In the genomic region with DNA sequence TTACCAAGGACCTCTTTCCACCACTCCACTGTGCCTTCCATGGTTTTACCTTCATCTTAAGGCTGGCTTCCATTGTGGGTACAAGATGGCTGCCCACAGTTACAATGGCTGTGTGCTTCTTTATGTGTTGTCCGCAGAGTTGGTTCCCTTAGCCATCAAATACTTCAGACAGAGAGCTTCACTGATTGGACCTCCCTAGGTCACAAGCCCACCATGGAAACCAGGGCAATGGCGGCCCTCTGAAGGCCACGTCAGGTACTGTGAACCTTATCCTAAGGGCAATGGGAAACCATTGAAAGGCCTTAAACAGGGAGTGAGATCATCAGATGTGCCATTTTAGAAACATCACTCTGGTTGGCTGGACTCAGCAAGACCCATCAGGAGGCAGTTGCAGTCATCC, we compare ENCODE assay signal across 19 cellular contexts. TPM values are rescaled to one million over a fixed set of nuclear protein-coding genes. Genes with fewer than 3 reads are reported as not detected.
DNase-seq lines count a peak whose midpoint lies in the region; ATAC-seq and TF ChIP-seq lines count a peak whose summit lies in the region.
"Had no signal": no experiment of that assay in that cellular context is flagged by ENCODE, and none has a peak within 500 bp of the region (broad histone marks: within the 10 kb centered on the region; RNA-seq: fewer than 3 reads in every experiment).

No MANE protein-coding gene starts in this region.

- TF ChIP-seq POLR2A in IMR-90 (IDR thresholded peaks at IDR 0.05; ENCODE audit: low read depth, low read length): no peak

- H4K91ac ChIP-seq in IMR-90 (ENCODE audit: insufficient read depth, low read depth, low read length): no peak overlapping the region

- intact Hi-C loops in IMR-90 (cut with micrococcal nuclease): no loop called here

- POLR2A ChIA-PET in IMR-90 (lab: Charles Lee; ENCODE audit: unreplicated experiment): no interaction called here

- no peak overlapping the region for H3K4me3 Mint-ChIP-seq in endodermal cell
- H3K4me3 Mint-ChIP-seq in nephron: no peak overlapping the region

- 0 out of 2 replicates have a peak overlapping the region, but pooled peaks have one; percentile 24 for H2BK120ac ChIP-seq in IMR-90 (ENCODE audit: low read depth, low read length)

- H3K4me2 ChIP-seq in IMR-90 (ENCODE audit: low read depth, low read length): no peak overlapping the region

- H3K18ac ChIP-seq in IMR-90 (ENCODE audit: low read depth, low read length): no peak overlapping the region

- no peak overlapping the region; the same call in 1 of the 2 replicates for H2BK20ac ChIP-seq in IMR-90 (ENCODE audit: low read depth, low read length)

- H3K56ac ChIP-seq in IMR-90 (ENCODE audit: extremely low read depth, insufficient read depth, low read length): no peak overlapping the region

- H3K9ac ChIP-seq in IMR-90 (ENCODE audit: low read depth, low read length) (no peak overlapping the region), endodermal cell (ENCODE audit: extremely low read depth, low read length, poor library complexity, severe bottlenecking) (no peak overlapping the region)

- TF ChIP-seq CTCF in IMR-90 (conservative IDR thresholded peaks at IDR 0.05; ENCODE audit: low read depth, low read length): no peak
- peak; percentile 16 for TF ChIP-seq CTCF in endodermal cell (conservative IDR thresholded peaks at IDR 0.05)
- TF ChIP-seq CTCF in nephron (IDR thresholded peaks at IDR 0.05; ENCODE audit: unreplicated experiment in 3 of 3): no peak

- H3K36me3 Mint-ChIP-seq in endodermal cell (ENCODE audit: low read depth): peaks cover 1% of the 10 kb centered on the region
- H3K36me3 Mint-ChIP-seq in nephron (ENCODE audit: low read depth): no peaks in the 10 kb centered on the region

- H3K9me1 ChIP-seq in IMR-90 (ENCODE audit: insufficient read depth, low read length): peaks cover 27% of the 10 kb centered on the region

- H4K20me1 ChIP-seq in IMR-90 (ENCODE audit: insufficient read depth, low read length): no peaks in the 10 kb centered on the region

- H3K23ac ChIP-seq in IMR-90 (ENCODE audit: low read depth, low read length): no peak overlapping the region

- DNase-seq in IMR-90: no peak
- DNase-seq in endodermal cell: no peak
- no peak for DNase-seq in NCI-H2081 (lab: John Stamatoyannopoulos, UW)
- no peak for DNase-seq in RKO (ENCODE audit: low spot score)
- DNase-seq in hypothalamus (lab: John Stamatoyannopoulos, UW): no peak
- DNase-seq: AML-193; CD4-positive, alpha-beta T cell; DMS153; DMS79; GDM1; HCEC 1CT had no signal

- no peak overlapping the region for H3K4ac ChIP-seq in IMR-90 (ENCODE audit: low read depth, low read length)

- H3K27ac Mint-ChIP-seq in endodermal cell (no peak overlapping the region), nephron (peak overlapping the region; percentile 3 to 84 (median 10))
- H3K27ac Mint-ChIP-seq: CD4-positive, alpha-beta T cell had no signal

- ATAC-seq in IMR-90 (ENCODE audit: low read depth): no peak
- no peak for ATAC-seq in GM21737 (IDR thresholded peaks at IDR 0.05; ENCODE audit: unreplicated experiment)
- ATAC-seq: K562 had no signal

- peak overlapping the region; percentile 13; the same call in 1 of the 2 replicates for H2AK5ac ChIP-seq in IMR-90 (ENCODE audit: low read depth, low read length)

- CTCF ChIA-PET in IMR-90 (lab: Yijun Ruan, JAX): no interaction called here

- no peaks in the 10 kb centered on the region for H3K27me3 ChIP-seq in IMR-90 (ENCODE audit: control insufficient read depth, insufficient read depth, low read length)
- H3K27me3 ChIP-seq in endodermal cell (ENCODE audit: control insufficient read depth, insufficient read depth, low read length, poor library complexity, severe bottlenecking): peaks cover 1% of the 10 kb centered on the region

- TF ChIP-seq RAD21 in IMR-90 (IDR thresholded peaks at IDR 0.05; ENCODE audit: low read length): no peak

- no peak overlapping the region; the same call in 2 of the 3 replicates for H2BK15ac ChIP-seq in IMR-90 (ENCODE audit: low read depth, low read length)

- H3K36me3 ChIP-seq in IMR-90 (ENCODE audit: control insufficient read depth, insufficient read depth, low read length): no peaks in the 10 kb centered on the region
- peaks cover 3% of the 10 kb centered on the region for H3K36me3 ChIP-seq in endodermal cell (ENCODE audit: control insufficient read depth, insufficient read depth, low read length)

- in situ Hi-C loops in IMR-90 (cut with MboI; ENCODE audit: low sequenced_read_pairs): no loop called here

- H4K8ac ChIP-seq in IMR-90 (ENCODE audit: low read depth in 2 of 2, low read length in 2 of 2): no peak overlapping the region

- no peak overlapping the region for H3K14ac ChIP-seq in IMR-90 (replicated peaks; ENCODE audit: low read depth, low read length)

- peaks cover 15 to 26% of the 10 kb centered on the region in 2 experiments; a peak in 3 of 4 replicates for H3K79me1 ChIP-seq in IMR-90 (ENCODE audit: low read depth in 1 of 2, low read length in 2 of 2)

- H3K27ac ChIP-seq in IMR-90 (ENCODE audit: insufficient read depth, low read length) (no peak overlapping the region), endodermal cell (ENCODE audit: low read depth, low read length) (no peak overlapping the region)
- H3K27ac ChIP-seq: C4-2B, HL-60 had no signal

- H3K9me3 Mint-ChIP-seq in endodermal cell: no peaks in the 10 kb centered on the region
- no peaks in the 10 kb centered on the region for H3K9me3 Mint-ChIP-seq in nephron
- H3K9me3 Mint-ChIP-seq: CD4-positive, alpha-beta T cell had no signal

- no peak overlapping the region for H2BK5ac ChIP-seq in IMR-90 (ENCODE audit: low read depth, low read length, poor library complexity, severe bottlenecking)

- H2AK9ac ChIP-seq in IMR-90 (replicated peaks; ENCODE audit: low read depth, low read length, poor library complexity): no peak overlapping the region

- no peak overlapping the region for H3K4me3 ChIP-seq in IMR-90 (ENCODE audit: insufficient read depth, low read depth, low read length)
- H3K4me3 ChIP-seq in endodermal cell (ENCODE audit: low read length): no peak overlapping the region
- H3K4me3 ChIP-seq: K562 had no signal

- H3K27me3 Mint-ChIP-seq in endodermal cell (ENCODE audit: insufficient read depth): peaks cover 6% of the 10 kb centered on the region
- no peaks in the 10 kb centered on the region for H3K27me3 Mint-ChIP-seq in nephron (ENCODE audit: low read depth)
- H3K27me3 Mint-ChIP-seq: CD4-positive, alpha-beta T cell had no signal

- 94% methylated on average over 2 of the region's 3 CpGs; no CpG with 5 or more reads in 1 of the 2 experiments for WGBS in IMR-90 (ENCODE audit: extremely low coverage in 2 of 2, insufficient read length in 1 of 2), 2 experiments
- 92 to 94% methylated on average over 2 to 3 of the region's 3 CpGs for WGBS in endodermal cell (ENCODE audit: insufficient coverage in 1 of 2, insufficient read length in 1 of 2), 2 experiments

- dilution Hi-C loops in IMR-90 (cut with HindIII; ENCODE audit: low sequenced_read_pairs, unreplicated experiment): no loop called here

- H4K5ac ChIP-seq in IMR-90 (ENCODE audit: low read depth, low read length): no peak overlapping the region

- H2AFZ ChIP-seq in IMR-90 (replicated peaks; ENCODE audit: low read length, poor library complexity): peak overlapping the region; percentile 17

- H3K9me3 ChIP-seq in IMR-90 (ENCODE audit: control insufficient read depth, insufficient read depth, low read length) (no peaks in the 10 kb centered on the region), endodermal cell (ENCODE audit: control insufficient read depth, low read length) (no peaks in the 10 kb centered on the region)

- H3K4me1 Mint-ChIP-seq in endodermal cell (peaks cover 13% of the 10 kb centered on the region), nephron (peaks cover 43% of the 10 kb centered on the region)

- BruUV-seq in IMR-90 (replicated peaks; lab: Mats Ljungman, UMichigan): no TSS peak

- peaks cover 22% of the 10 kb centered on the region for H3K4me1 ChIP-seq in IMR-90 (ENCODE audit: control insufficient read depth, insufficient read depth, low read length)
- peaks cover 5% of the 10 kb centered on the region for H3K4me1 ChIP-seq in endodermal cell (ENCODE audit: control insufficient read depth, insufficient read depth, low read length)

TF ChIP-seq in IMR-90, 13 proteins besides CTCF, POLR2A, EP300 and RAD21 (continues in another document):
- TF ChIP-seq MAZ (IDR thresholded peaks at IDR 0.05; ENCODE audit: borderline replicate concordance, low read depth, low read length): no peak

RNA-seq across cellular contexts. Expression of a gene that starts 2.9 kb away (rescaled TPM):
- total RNA-seq in IMR-90 (2012; rRNA removed) (0.56 and 2.5 TPM in 2 replicates), endodermal cell (10 to 100 TPM; 22.1 to 36.4 TPM)
- 2.1 and 2.8 TPM in 2 replicates for polyA plus RNA-seq in IMR-90 (2012; rRNA removed)
- polyA plus RNA-seq in IMR-90 (2012; cell fraction: cytosol; rRNA removed): 0.82 and 1.1 TPM in 2 replicates
- 7.1 and 7.2 TPM in 2 replicates for polyA plus RNA-seq in IMR-90 (2012; cell fraction: nucleus; rRNA removed; ENCODE audit: low replicate concordance)
- 30.4 TPM for polyA plus RNA-seq in endodermal cell (2013, experiment 1 of 2)
- 25.1 TPM for polyA plus RNA-seq in endodermal cell (2013, experiment 2 of 2)

RNA-seq across cellular contexts. Expression of a gene that starts 5.8 kb away (rescaled TPM):
- 0.54 and 0.56 TPM in 2 replicates for total RNA-seq in IMR-90 (2012; rRNA removed)
- 3.7 and 3.9 TPM in 2 replicates for polyA plus RNA-seq in IMR-90 (2012; rRNA removed)
- 5.2 and 9.9 TPM in 2 replicates for polyA plus RNA-seq in IMR-90 (2012; cell fraction: cytosol; rRNA removed)
- polyA plus RNA-seq in IMR-90 (2012; cell fraction: nucleus; rRNA removed; ENCODE audit: low replicate concordance): 2.5 and 4.3 TPM in 2 replicates
- 1 to 10 TPM; 1.8 to 3.6 TPM for total RNA-seq in endodermal cell
- 1.6 TPM for polyA plus RNA-seq in endodermal cell (2013, experiment 1 of 2)
- polyA plus RNA-seq in endodermal cell (2013, experiment 2 of 2): 0.33 TPM
- total RNA-seq: CD4-positive, alpha-beta T cell; Daoy had no signal

RNA-seq across cellular contexts. Expression of a gene that starts 9.8 kb away (rescaled TPM):
- 6.8 and 10.0 TPM in 2 replicates for total RNA-seq in IMR-90 (2012; rRNA removed)
- 21.1 and 24.4 TPM in 2 replicates for polyA plus RNA-seq in IMR-90 (2012; rRNA removed)
- polyA plus RNA-seq in IMR-90 (2012; cell fraction: cytosol; rRNA removed): 15.4 and 21.2 TPM in 2 replicates
- 17.3 and 33.3 TPM in 2 replicates for polyA plus RNA-seq in IMR-90 (2012; cell fraction: nucleus; rRNA removed; ENCODE audit: low replicate concordance)
- 10 to 100 TPM; 10.6 to 15.3 TPM for total RNA-seq in endodermal cell
- polyA plus RNA-seq in endodermal cell (2013, experiment 1 of 2): 14.7 TPM
- polyA plus RNA-seq in endodermal cell (2013, experiment 2 of 2): 17.7 TPM

RNA-seq across cellular contexts. Expression of a gene that starts 10.1 kb away (rescaled TPM):
- total RNA-seq in IMR-90 (2012; rRNA removed) (13,690 and 21,707 TPM in 2 replicates), endodermal cell (over 10,000 TPM; 17,358 to 20,060 TPM)
- polyA plus RNA-seq in IMR-90 (2012; rRNA removed): 39.7 and 88.0 TPM in 2 replicates
- polyA plus RNA-seq in IMR-90 (2012; cell fraction: cytosol; rRNA removed): not detected in 2 replicates
- not detected in 2 replicates for polyA plus RNA-seq in IMR-90 (2012; cell fraction: nucleus; rRNA removed; ENCODE audit: low replicate concordance)
- 4,324 TPM for polyA plus RNA-seq in endodermal cell (2013, experiment 1 of 2)
- polyA plus RNA-seq in endodermal cell (2013, experiment 2 of 2): 7,111 TPM

RNA-seq across cellular contexts. Expression of a gene that starts 17.2 kb away (rescaled TPM):
- not detected in 2 replicates for total RNA-seq in IMR-90 (2012; rRNA removed)
- not detected in 2 replicates for polyA plus RNA-seq in IMR-90 (2012; rRNA removed)
- 0.27 TPM in 1 of 2 replicates, not detected in the other for polyA plus RNA-seq in IMR-90 (2012; cell fraction: cytosol; rRNA removed)
- not detected in 2 replicates for polyA plus RNA-seq in IMR-90 (2012; cell fraction: nucleus; rRNA removed; ENCODE audit: low replicate concordance)
- total RNA-seq in endodermal cell: under 1 TPM in 1 of 2 donors, not detected in 1; 0.22 TPM
- 0.32 TPM for polyA plus RNA-seq in endodermal cell (2013, experiment 1 of 2)
- not detected for polyA plus RNA-seq in endodermal cell (2013, experiment 2 of 2)
- total RNA-seq: Daoy, HT1080, K562 had no signal
- polyA plus RNA-seq: BJ, K562 had no signal
